ENCODE assay signal across 10 cellular contexts in the genomic region with DNA sequence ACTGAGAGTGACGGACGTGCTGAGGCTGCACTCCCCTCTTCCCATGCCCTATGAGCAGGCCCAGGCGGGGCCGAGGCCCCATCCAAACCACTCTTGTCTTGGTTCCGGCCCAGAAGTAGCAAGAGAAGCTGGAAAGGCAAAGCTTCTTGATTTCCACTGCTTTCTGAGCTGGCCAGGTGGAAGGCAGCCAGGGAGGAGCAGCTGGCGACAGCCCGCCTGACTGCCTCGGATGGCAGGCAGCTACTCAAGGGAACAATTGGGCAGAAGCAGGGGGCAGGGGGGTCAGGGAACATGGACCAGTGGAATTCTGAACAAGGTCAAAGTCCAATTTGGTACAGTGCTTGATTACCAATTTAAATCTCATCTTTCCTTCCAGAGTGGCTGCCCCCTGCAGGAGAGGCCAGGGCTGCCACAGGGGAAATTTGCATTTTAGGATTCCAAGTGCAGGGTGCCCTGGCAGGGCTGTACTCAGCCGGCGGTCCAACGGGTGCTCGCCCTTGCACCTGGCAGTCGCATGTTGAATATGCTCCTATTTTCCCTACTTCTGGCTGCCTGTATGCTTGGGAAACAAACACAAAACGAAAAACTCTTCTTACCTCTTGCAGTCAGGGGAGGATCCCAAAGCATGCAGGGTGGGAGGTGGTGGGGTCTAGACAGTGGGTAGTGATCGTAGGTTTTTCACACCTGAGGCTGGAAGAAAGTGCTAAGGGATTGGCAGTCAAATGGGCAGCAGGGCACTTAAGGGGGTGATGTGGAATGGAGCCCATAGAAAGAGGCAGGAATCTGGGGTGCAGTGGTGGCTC.
DNase-seq lines count a peak whose midpoint lies in the region; ATAC-seq and TF ChIP-seq lines count a peak whose summit lies in the region.
"Had no signal": no experiment of that assay in that cellular context is flagged by ENCODE, and none has a peak within 500 bp of the region (broad histone marks: within the 10 kb centered on the region; RNA-seq: fewer than 3 reads in every experiment).

No MANE protein-coding gene starts in this region.

- no peaks in the 10 kb centered on the region for H3K27me3 ChIP-seq in left lung
- no peaks in the 10 kb centered on the region for H3K27me3 ChIP-seq in testis

- TF ChIP-seq CTCF in cardiac fibroblast (IDR thresholded peaks at IDR 0.05; ENCODE audit: low read depth, low read length) (peak; percentile 6), left lung (IDR thresholded peaks at IDR 0.05) (no peak), testis (IDR thresholded peaks at IDR 0.05) (no peak), RWPE1 (conservative IDR thresholded peaks at IDR 0.05; ENCODE audit: low read depth) (no peak)

- 49 to 70% methylated on average over 7 to 15 of the region's 15 CpGs for whole genome bisulfite sequencing in testis, 2 donors

- intact Hi-C loops in left lung (cut with DNase I) (no loop called here), testis (cut with DNase I; ENCODE audit: low total_unique reads) (no loop called here)

- TF ChIP-seq RAD21 in Ishikawa (IDR thresholded peaks at IDR 0.05; ENCODE audit: low read depth), result peak; percentile 24; the same call in 1 of the 2 replicates

- H3K27ac ChIP-seq in left lung, result no peak overlapping the region
- H3K27ac ChIP-seq in testis, result no peak overlapping the region
- H3K27ac ChIP-seq in RWPE1, result no peak overlapping the region

- H3K4me1 ChIP-seq in left lung, result no peaks in the 10 kb centered on the region
- no peaks in the 10 kb centered on the region for H3K4me1 ChIP-seq in testis

- no peak for TF ChIP-seq POLR2A in testis (IDR thresholded peaks at IDR 0.05)

- H3K4me3 ChIP-seq in cardiac fibroblast (replicated peaks in 1 of 2; ENCODE audit: low read depth in 2 of 2, low read length in 2 of 2), result no peak overlapping the region
- no peak overlapping the region for H3K4me3 ChIP-seq in left lung
- H3K4me3 ChIP-seq in testis, result no peak overlapping the region

- H3K9me3 ChIP-seq in left lung, result no peaks in the 10 kb centered on the region
- no peaks in the 10 kb centered on the region for H3K9me3 ChIP-seq in testis

- no peaks in the 10 kb centered on the region for H3K36me3 ChIP-seq in left lung
- no peaks in the 10 kb centered on the region for H3K36me3 ChIP-seq in testis (ENCODE audit: low read depth, missing control alignments)

- DNase-seq in cardiac fibroblast (ENCODE audit: low read depth in 2 of 2), result no peak
- no peak for DNase-seq in left lung
- DNase-seq in testis, result peak; percentile 50
- DNase-seq in effector CD4-positive, alpha-beta T cell, result no peak
- DNase-seq in RWPE1 (ENCODE audit: low spot score), result no peak
- DNase-seq: activated naive CD8-positive, alpha-beta T cell treated with anti-CD3 and anti-CD28 coated beads for 36 hours; NCI-H2029 treated with DMSO at 0.1 percent for 48 hours; stimulated activated CD4-positive, alpha-beta T cell treated with anti-CD3 and anti-CD28 coated beads, Interleukin-4, amount 100 ng/mL, for 4 hours had no signal

- POLR2A ChIA-PET in RWPE1 (lab: Yijun Ruan, JAX; ENCODE audit: low non-redundant PET), result no interaction called here

- ATAC-seq in left lung (peak; percentile 47), HG02884 (IDR thresholded peaks at IDR 0.05; ENCODE audit: unreplicated experiment) (no peak)

- TF ChIP-seq EP300 in Ishikawa (IDR thresholded peaks at IDR 0.05; ENCODE audit: borderline replicate concordance), result no peak

- CTCF ChIA-PET in RWPE1 (lab: Yijun Ruan, JAX), result interaction anchor here (0.7 to 0.8 kb wide), 2 partner anchors 19 to 680 kb away, joined by 3 read pairs; no protein-coding TSS in a partner anchor

TF ChIP-seq in Ishikawa, 13 proteins besides CTCF, POLR2A, EP300 and RAD21:
- TF ChIP-seq MAX (IDR thresholded peaks at IDR 0.05) (0 out of 2 replicates have a peak, but pooled peaks have one; percentile 4), ZBTB7A (IDR thresholded peaks at IDR 0.05; ENCODE audit: low read depth) (no peak), TCF12 (IDR thresholded peaks at IDR 0.05; ENCODE audit: low read depth) (no peak), CEBPB (IDR thresholded peaks at IDR 0.05) (no peak), FOXM1 (IDR thresholded peaks at IDR 0.05; ENCODE audit: borderline replicate concordance, low read depth) (no peak)
- TF ChIP-seq, protein P1, sequence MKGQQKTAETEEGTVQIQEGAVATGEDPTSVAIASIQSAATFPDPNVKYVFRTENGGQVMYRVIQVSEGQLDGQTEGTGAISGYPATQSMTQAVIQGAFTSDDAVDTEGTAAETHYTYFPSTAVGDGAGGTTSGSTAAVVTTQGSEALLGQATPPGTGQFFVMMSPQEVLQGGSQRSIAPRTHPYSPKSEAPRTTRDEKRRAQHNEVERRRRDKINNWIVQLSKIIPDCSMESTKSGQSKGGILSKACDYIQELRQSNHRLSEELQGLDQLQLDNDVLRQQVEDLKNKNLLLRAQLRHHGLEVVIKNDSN (IDR thresholded peaks at IDR 0.05), result no peak
